In genomic region chr18:54215069-54215468, GRCh38 we compare ENCODE assay signal across 17 cellular contexts. TPM values are rescaled to one million over a fixed set of nuclear protein-coding genes. Genes with fewer than 3 reads are reported as not detected.
A peak's percentile ranks its signal among the peaks of the same experiment; 100 is the strongest.
DNase-seq lines count a peak whose midpoint lies in the region; TF ChIP-seq lines count a peak whose summit lies in the region.
"Had no signal": no experiment of that assay in that cellular context is flagged by ENCODE, and none has a peak within 500 bp of the region (broad histone marks: within the 10 kb centered on the region; RNA-seq: fewer than 3 reads in every experiment).

No MANE protein-coding gene starts in this region.

- TF ChIP-seq CTCF in fibroblast of villous mesenchyme (IDR thresholded peaks at IDR 0.05; ENCODE audit: insufficient read depth, low read depth, low read length) = no peak

- H3K27me3 Mint-ChIP-seq in activated T-helper 2 cell treated with anti-CD3 and anti-CD28 coated beads, Interferon-gamma antibody, Interleukin-2, Interleukin-4, amounts not matched to agents 10 μg/mL and 5 μg/mL and 100 μg/mL, durations not matched to agents 14 hours and 24 hours and 36 hours (ENCODE audit: low read depth) = no peaks in the 10 kb centered on the region
- H3K27me3 Mint-ChIP-seq: activated CD8-positive, alpha-beta T cell treated with anti-CD3 and anti-CD28 coated beads for 36 hours had no signal

- H3K4me1 Mint-ChIP-seq in activated T-helper 2 cell treated with anti-CD3 and anti-CD28 coated beads, Interferon-gamma antibody, Interleukin-2, Interleukin-4, amounts not matched to agents 10 μg/mL and 5 μg/mL and 100 μg/mL, durations not matched to agents 14 hours and 24 hours and 36 hours (ENCODE audit: low read depth) = peaks cover 53% of the 10 kb centered on the region

- no peak overlapping the region for H3K4me3 ChIP-seq in fibroblast of villous mesenchyme (ENCODE audit: low read depth, low read length)
- H3K4me3 ChIP-seq: SJSA1, smooth muscle cell had no signal

- intact Hi-C loops in activated T-helper 2 cell treated with anti-CD3 and anti-CD28 coated beads, Interferon-gamma antibody, Interleukin-2, Interleukin-4, amounts not matched to agents 10 μg/mL and 5 μg/mL and 100 μg/mL, durations not matched to agents 14 hours and 24 hours and 36 hours (cut with micrococcal nuclease) = no loop called here

- DNase-seq in AG08395 (ENCODE audit: low spot score) (peak; percentile 24), H4 (ENCODE audit: low spot score) (peak; percentile 5), fibroblast of villous mesenchyme (ENCODE audit: low read depth) (peak; percentile 69), GF-D8 (lab: John Stamatoyannopoulos, UW) (no peak), GOT3 (lab: John Stamatoyannopoulos, UW) (no peak), NK-92 (lab: John Stamatoyannopoulos, UW; ENCODE audit: unreplicated experiment) (no peak), NCI-H1417 treated with DMSO at 0.1 percent for 48 hours (lab: John Stamatoyannopoulos, UW) (no peak)
- DNase-seq in activated T-helper 2 cell treated with anti-CD3 and anti-CD28 coated beads, Interferon-gamma antibody, Interleukin-2, Interleukin-4, amounts not matched to agents 10 μg/mL and 5 μg/mL and 100 μg/mL, durations not matched to agents 14 hours and 24 hours and 36 hours (ENCODE audit: low spot score) = no peak
- DNase-seq: activated CD8-positive, alpha-beta T cell treated with anti-CD3 and anti-CD28 coated beads for 36 hours; activated effector memory CD4-positive, alpha-beta T cell treated with Interleukin-2 at 50 U/mL for 16 hours; aorta; dermis blood vessel endothelial cell; NCI-H1930; NCI-H446 treated with DMSO at 0.1 percent for 48 hours; OCI-M1 had no signal

- H3K9me3 Mint-ChIP-seq in activated T-helper 2 cell treated with anti-CD3 and anti-CD28 coated beads, Interferon-gamma antibody, Interleukin-2, Interleukin-4, amounts not matched to agents 10 μg/mL and 5 μg/mL and 100 μg/mL, durations not matched to agents 14 hours and 24 hours and 36 hours = no peaks in the 10 kb centered on the region
- H3K9me3 Mint-ChIP-seq: activated CD8-positive, alpha-beta T cell treated with anti-CD3 and anti-CD28 coated beads for 36 hours had no signal

- peaks cover 21% of the 10 kb centered on the region for H3K36me3 Mint-ChIP-seq in activated T-helper 2 cell treated with anti-CD3 and anti-CD28 coated beads, Interferon-gamma antibody, Interleukin-2, Interleukin-4, amounts not matched to agents 10 μg/mL and 5 μg/mL and 100 μg/mL, durations not matched to agents 14 hours and 24 hours and 36 hours (ENCODE audit: low read depth)

- H3K27ac Mint-ChIP-seq in activated T-helper 2 cell treated with anti-CD3 and anti-CD28 coated beads, Interferon-gamma antibody, Interleukin-2, Interleukin-4, amounts not matched to agents 10 μg/mL and 5 μg/mL and 100 μg/mL, durations not matched to agents 14 hours and 24 hours and 36 hours = peak overlapping the region; percentile 28
- H3K27ac Mint-ChIP-seq: activated CD8-positive, alpha-beta T cell treated with anti-CD3 and anti-CD28 coated beads for 36 hours had no signal

- H3K4me3 Mint-ChIP-seq in activated T-helper 2 cell treated with anti-CD3 and anti-CD28 coated beads, Interferon-gamma antibody, Interleukin-2, Interleukin-4, amounts not matched to agents 10 μg/mL and 5 μg/mL and 100 μg/mL, durations not matched to agents 14 hours and 24 hours and 36 hours (ENCODE audit: low read depth) = no peak overlapping the region
- H3K4me3 Mint-ChIP-seq: activated CD8-positive, alpha-beta T cell treated with anti-CD3 and anti-CD28 coated beads for 36 hours had no signal

RNA-seq across cellular contexts. Expression of gene MBD2, which starts 9.4 kb away (rescaled TPM):
- 25.0 and 494 TPM in 2 replicates for total RNA-seq in H4 (2014; rRNA removed; shearing (Covaris generic))
- 165 and 196 TPM in 2 replicates for total RNA-seq in activated T-helper 2 cell treated with anti-CD3 and anti-CD28 coated beads, Interferon-gamma antibody, Interleukin-2, Interleukin-4, amounts not matched to agents 10 μg/mL and 5 μg/mL and 100 μg/mL, durations not matched to agents 14 hours and 24 hours and 36 hours
- 24.5 and 35.8 TPM in 2 replicates for total RNA-seq in fibroblast of villous mesenchyme

RNA-seq across cellular contexts. Expression of gene POLI, which starts 54.2 kb away (rescaled TPM):
- total RNA-seq in H4 (2014; rRNA removed; shearing (Covaris generic)) = 10.1 and 26.1 TPM in 2 replicates
- 11.8 and 14.1 TPM in 2 replicates for total RNA-seq in activated T-helper 2 cell treated with anti-CD3 and anti-CD28 coated beads, Interferon-gamma antibody, Interleukin-2, Interleukin-4, amounts not matched to agents 10 μg/mL and 5 μg/mL and 100 μg/mL, durations not matched to agents 14 hours and 24 hours and 36 hours
- total RNA-seq in fibroblast of villous mesenchyme = 29.3 and 31.5 TPM in 2 replicates

Comparison
In these comparisons a context has a peak if more than half of its experiments do, and no peak if none do; other contexts are left out.
1. DNase-seq: peak in AG08395 (single experiment), H4 (single experiment) and fibroblast of villous mesenchyme (single experiment); none in activated T-helper 2 cell treated with anti-CD3 and anti-CD28 coated beads, Interferon-gamma antibody, Interleukin-2, Interleukin-4, amounts not matched to agents 10 μg/mL and 5 μg/mL and 100 μg/mL, durations not matched to agents 14 hours and 24 hours and 36 hours (single experiment), GF-D8 (single experiment), GOT3 (single experiment), NK-92 (single experiment) and NCI-H1417 treated with DMSO at 0.1 percent for 48 hours (single experiment).